In genomic region chr6:41895300-41896233, GRCh38 we compare ENCODE assay signal across 8 cellular contexts. TPM values are rescaled to one million over a fixed set of nuclear protein-coding genes. Genes with fewer than 3 reads are reported as not detected.
DNase-seq lines count a peak whose midpoint lies in the region; ATAC-seq and TF ChIP-seq lines count a peak whose summit lies in the region.

TSS of gene USP49 (minus strand) at chr6:41895375. CDS start at chr6:41806983, 88,392 bp downstream.

- TF ChIP-seq POLR2A in GM18505 (IDR thresholded peaks at IDR 0.05; ENCODE audit: borderline replicate concordance, extremely low read depth, insufficient read depth, insufficient read length) = peak; percentile 67

- no peaks in the 10 kb centered on the region for H3K27me3 Mint-ChIP-seq in T-helper 17 cell

- H3K4me1 ChIP-seq in ascending aorta = peaks cover 0 to 10% of the 10 kb centered on the region in 2 donors
- H3K4me1 ChIP-seq in hepatocyte (ENCODE audit: insufficient read depth) = peaks cover 8% of the 10 kb centered on the region

- intact Hi-C loops in ascending aorta (cut with DNase I) = loop anchor here (1.0 to 2.0 kb wide), 4 partner anchors 26 to 155 kb away; partner anchors contain the start of genes BYSL, CCND3, MED20 and PRICKLE4

- DNase-seq in NCI-H187 (lab: John Stamatoyannopoulos, UW) = peak; percentile 86 to 95
- DNase-seq in T-helper 17 cell = peak; percentile 84 to 92 (median 89)
- DNase-seq in ascending aorta (ENCODE audit: low spot score in 2 of 2) = peak; percentile 40 to 94
- DNase-seq in hepatocyte (ENCODE audit: low spot score) = peak; percentile 97
- peak; percentile 97 for DNase-seq in retina
- DNase-seq in cortex of kidney (lab: John Stamatoyannopoulos, UW) = no peak

- H3K27ac Mint-ChIP-seq in T-helper 17 cell = no peak within 1 kb of the TSS

- peak within 1 kb of the TSS; percentile 86 for H3K4me2 ChIP-seq in hepatocyte

- no peak for TF ChIP-seq CTCF in ascending aorta (IDR thresholded peaks at IDR 0.05)
- no peak for TF ChIP-seq CTCF in hepatocyte (IDR thresholded peaks at IDR 0.05; ENCODE audit: poor library complexity)

- H3K36me3 Mint-ChIP-seq in T-helper 17 cell (ENCODE audit: low read depth) = no peaks in the 10 kb centered on the region

- no peaks in the 10 kb centered on the region for H4K20me1 ChIP-seq in hepatocyte (ENCODE audit: insufficient read depth, poor library complexity, severe bottlenecking)

- H3K79me2 ChIP-seq in hepatocyte = no peaks in the 10 kb centered on the region

- peaks cover 9% of the 10 kb centered on the region for H3K4me1 Mint-ChIP-seq in T-helper 17 cell

- ATAC-seq in GM18505 (IDR thresholded peaks at IDR 0.05; ENCODE audit: unreplicated experiment) (peak; percentile 77), HG02943 (IDR thresholded peaks at IDR 0.05; ENCODE audit: low read depth, unreplicated experiment) (peak; percentile 75), T-helper 17 cell (peak; percentile 94)

- H3K27me3 ChIP-seq in ascending aorta = no peaks in the 10 kb centered on the region
- no peaks in the 10 kb centered on the region for H3K27me3 ChIP-seq in hepatocyte

- H3K4me3 Mint-ChIP-seq in T-helper 17 cell = no peak within 1 kb of the TSS

- H3K9me2 ChIP-seq in hepatocyte (replicated peaks; ENCODE audit: insufficient read depth) = no peaks in the 10 kb centered on the region

- H3K9me3 ChIP-seq in T-helper 17 cell (ENCODE audit: control insufficient read depth, low read length, poor library complexity, severe bottlenecking) (no peaks in the 10 kb centered on the region), ascending aorta (no peaks in the 10 kb centered on the region), hepatocyte (ENCODE audit: low read depth) (no peaks in the 10 kb centered on the region)

- peak within 1 kb of the TSS; percentile 85 for H2AFZ ChIP-seq in hepatocyte

- peak within 1 kb of the TSS; percentile 69 to 87 for H3K4me3 ChIP-seq in ascending aorta
- H3K4me3 ChIP-seq in hepatocyte = peak within 1 kb of the TSS; percentile 98

- WGBS in hepatocyte (ENCODE audit: low lambda C conversion rate, missing lambda C conversion rate) = under 1% methylated on average over 55 of the region's 55 CpGs

- peak within 1 kb of the TSS; percentile 79 to 86 for H3K27ac ChIP-seq in ascending aorta
- peak within 1 kb of the TSS; percentile 95 for H3K27ac ChIP-seq in hepatocyte

- H3K36me3 ChIP-seq in ascending aorta = no peaks in the 10 kb centered on the region
- H3K36me3 ChIP-seq in hepatocyte (replicated peaks; ENCODE audit: insufficient read depth, low read depth) = no peaks in the 10 kb centered on the region

RNA-seq across cellular contexts. Expression of gene USP49, which starts in this region (rescaled TPM):
- total RNA-seq in T-helper 17 cell (1 to 10 TPM; 1.7 to 2.1 TPM), ascending aorta (8.7 TPM), hepatocyte (2.2 and 2.4 TPM in 2 replicates)
- polyA plus RNA-seq in hepatocyte = 1.0 and 3.0 TPM in 2 replicates
